Comparison of ENCODE assay signal across 8 cellular contexts in genomic region chr1:173867753-173868265, GRCh38. TPM values are rescaled to one million over a fixed set of nuclear protein-coding genes. Genes with fewer than 3 reads are reported as not detected.
DNase-seq lines count a peak whose midpoint lies in the region; ATAC-seq and TF ChIP-seq lines count a peak whose summit lies in the region.

GAS5 (minus strand) TSS chr1:173867989.

- TF ChIP-seq CTCF in GM12875 (IDR thresholded peaks at IDR 0.05; ENCODE audit: borderline replicate concordance, insufficient read depth, low read depth, low read length) (no peak), heart right ventricle (IDR thresholded peaks at IDR 0.05) (no peak), upper lobe of right lung (IDR thresholded peaks at IDR 0.05) (no peak)

- POLR2A ChIA-PET in T-cell (lab: Charles Lee): interaction anchor here in 1 of 2 donors (0.5 to 1.9 kb wide), 9 partner anchors 43 to 1829 kb away, joined by 3 to 10 read pairs (median 5); partner anchors contain the start of genes CENPL, DARS2, KLHL20 and SUCO

- H3K27ac ChIP-seq in heart right ventricle (peak within 1 kb of the TSS; percentile 94 to 99 (median 98)), upper lobe of right lung (peak within 1 kb of the TSS; percentile 96)

- peak within 1 kb of the TSS; percentile 97 to 98 for H3K27ac Mint-ChIP-seq in T-cell

- peak within 1 kb of the TSS; percentile 92 to 96 (median 95) for H3K4me3 Mint-ChIP-seq in T-cell

- H3K27me3 ChIP-seq in heart right ventricle (no peaks in the 10 kb centered on the region), upper lobe of right lung (no peaks in the 10 kb centered on the region)

- intact Hi-C loops in heart right ventricle (cut with DNase I): loop anchor here in 4 of 10 donors (2.0 to 10.0 kb wide), 5 partner anchors 41 to 287 kb away; partner anchors contain the start of genes RC3H1 (in 3 of the 4), CENPL (in 1 of the 4), DARS2 (in 1 of the 4) and RABGAP1L (in 1 of the 4)
- intact Hi-C loops in posterior vena cava (cut with DNase I): no loop called here
- intact Hi-C loops in upper lobe of right lung (cut with DNase I): no loop called here

- CTCF ChIA-PET in T-cell (lab: Charles Lee): interaction anchor here (1.0 kb wide), 2 partner anchors 44 to 438 kb away, joined by 3 to 4 read pairs; partner anchors contain the start of gene DARS2 (in 1 of the 2)

- H3K4me3 ChIP-seq in GM12875 (ENCODE audit: low read depth, low read length): peak within 1 kb of the TSS; percentile 82
- H3K4me3 ChIP-seq in heart right ventricle: peak within 1 kb of the TSS; percentile 61 to 94 (median 87)
- H3K4me3 ChIP-seq in upper lobe of right lung: peak within 1 kb of the TSS; percentile 92

- 0 to 1% methylated on average over 29 to 30 of the region's 30 CpGs for WGBS in heart right ventricle, 2 donors

- DNase-seq in NCI-H1436 treated with DMSO at 0.1 percent for 48 hours (lab: John Stamatoyannopoulos, UW) (peak; percentile 96), T-cell (peak; percentile 96 to 100 (median 98)), amniotic stem cell (lab: John Stamatoyannopoulos, UW) (peak; percentile 100), heart right ventricle (peak; percentile 98 to 100), posterior vena cava (ENCODE audit: low spot score) (peak; percentile 100), upper lobe of right lung (peak; percentile 100)

- H3K36me3 ChIP-seq in heart right ventricle: peaks cover 0 to 66% (median 38%) of the 10 kb centered on the region in 9 donors
- H3K36me3 ChIP-seq in upper lobe of right lung: peaks cover 41% of the 10 kb centered on the region

- H3K9me3 ChIP-seq in heart right ventricle (no peaks in the 10 kb centered on the region), upper lobe of right lung (no peaks in the 10 kb centered on the region)

- H3K4me1 Mint-ChIP-seq in T-cell: peaks cover 74 to 83% (median 77%) of the 10 kb centered on the region in 3 donors

- no peaks in the 10 kb centered on the region for H3K27me3 Mint-ChIP-seq in T-cell

- ATAC-seq in HG02763 (IDR thresholded peaks at IDR 0.05; ENCODE audit: unreplicated experiment) (peak; percentile 71), T-cell (replicated peaks in 1 of 4) (peak; percentile 82 to 83 (median 83)), heart right ventricle (peak; percentile 95 to 97 (median 96)), upper lobe of right lung (peak; percentile 93)

- H3K4me1 ChIP-seq in heart right ventricle: peaks cover 4 to 67% (median 58%) of the 10 kb centered on the region in 9 donors
- H3K4me1 ChIP-seq in upper lobe of right lung: peaks cover 48% of the 10 kb centered on the region

- no peaks in the 10 kb centered on the region for H3K9me3 Mint-ChIP-seq in T-cell

- peaks cover 39% of the 10 kb centered on the region for H3K36me3 Mint-ChIP-seq in T-cell

RNA-seq across cellular contexts. Expression of gene GAS5, which starts in this region (rescaled TPM):
- total RNA-seq in T-cell: 100 to 1,000 TPM; 638 to 881 (median 772) TPM
- 10 to 100 TPM; 33.1 to 74.1 (median 42.4) TPM for total RNA-seq in heart right ventricle
- polyA plus RNA-seq in heart right ventricle: 100 to 1,000 TPM; 150 to 151 TPM
- total RNA-seq in posterior vena cava: 100 to 1,000 TPM; 185 to 193 TPM
- total RNA-seq in upper lobe of right lung: 310 TPM

Comparison
In these comparisons a context has a peak if more than half of its experiments do, and no peak if none do; other contexts are left out.
1. Peak in every context shown above with its lines: DNase-seq, ATAC-seq, H3K4me3 ChIP-seq and H3K27ac ChIP-seq.